ENCODE assay signal across 16 cellular contexts in genomic region chr15:73857193-73857920, GRCh38. TPM values are rescaled to one million over a fixed set of nuclear protein-coding genes. Genes with fewer than 3 reads are reported as not detected.
A peak's percentile ranks its signal among the peaks of the same experiment; 100 is the strongest.
DNase-seq lines count a peak whose midpoint lies in the region; ATAC-seq and TF ChIP-seq lines count a peak whose summit lies in the region.
"Had no signal": no experiment of that assay in that cellular context is flagged by ENCODE, and none has a peak within 500 bp of the region (broad histone marks: within the 10 kb centered on the region; RNA-seq: fewer than 3 reads in every experiment).

No MANE protein-coding gene starts in this region.

- no peak overlapping the region for H3K27ac ChIP-seq in right cardiac atrium (ENCODE audit: low read length)
- H3K27ac ChIP-seq in heart left ventricle, result no peak overlapping the region
- H3K27ac ChIP-seq in RWPE2 (ENCODE audit: poor library complexity, severe bottlenecking), result no peak overlapping the region
- H3K27ac ChIP-seq: A549, HL-60 had no signal

- DNase-seq in right cardiac atrium (no peak), heart left ventricle (no peak), RWPE2 (ENCODE audit: low spot score) (peak; percentile 55), left lobe of liver (ENCODE audit: low spot score) (peak; percentile 35), anterior cingulate cortex (lab: John Stamatoyannopoulos, UW) (no peak)
- DNase-seq: CD4-positive, CD25-positive, alpha-beta regulatory T cell; GF-D8; HCEC 1CT; HFFc6 had no signal

- H3K36me3 ChIP-seq in heart left ventricle (no peaks in the 10 kb centered on the region), RWPE2 (ENCODE audit: low read depth) (no peaks in the 10 kb centered on the region)

- 65% methylated on average over 7 of the region's 7 CpGs for WGBS in right cardiac atrium
- WGBS in heart left ventricle, 4 donors, result 69 to 78% (median 72%) methylated on average over 7 of the region's 7 CpGs

- no peaks in the 10 kb centered on the region for H3K9me3 ChIP-seq in right cardiac atrium (ENCODE audit: control insufficient read depth, low read length)
- H3K9me3 ChIP-seq in heart left ventricle, result no peaks in the 10 kb centered on the region
- H3K9me3 ChIP-seq in RWPE2 (ENCODE audit: severe bottlenecking), result no peaks in the 10 kb centered on the region
- H3K9me3 ChIP-seq: A549 had no signal

- no peak for TF ChIP-seq CTCF in heart left ventricle (IDR thresholded peaks at IDR 0.05)
- no peak for TF ChIP-seq CTCF in RWPE2 (IDR thresholded peaks at IDR 0.05; ENCODE audit: poor library complexity, severe bottlenecking)

- H3K4me1 ChIP-seq in right cardiac atrium (ENCODE audit: control insufficient read depth, insufficient read depth, low read length) (peaks cover 5% of the 10 kb centered on the region), heart left ventricle (peaks cover 0 to 10% (median 0%) of the 10 kb centered on the region in 12 donors), RWPE2 (ENCODE audit: insufficient read depth, poor library complexity, severe bottlenecking) (no peaks in the 10 kb centered on the region)
- H3K4me1 ChIP-seq: A549 had no signal

- intact Hi-C loops in right cardiac atrium (cut with DNase I), result loop anchor here in 1 of 4 donors (10.0 kb wide), 1 partner anchor 103 kb away; the partner anchor contains the start of gene INSYN1
- intact Hi-C loops in heart left ventricle (cut with DNase I), result no loop called here

- H3K4me3 ChIP-seq in right cardiac atrium (ENCODE audit: low read length) (no peak overlapping the region), heart left ventricle (no peak overlapping the region), RWPE2 (ENCODE audit: severe bottlenecking) (no peak overlapping the region)
- H3K4me3 ChIP-seq: A549, GM23338 had no signal

- ATAC-seq in right cardiac atrium (peak; percentile 36 to 43), heart left ventricle (no peak), RWPE2 (ENCODE audit: low read depth) (no peak), left lobe of liver (no peak), HG02973 (IDR thresholded peaks at IDR 0.05; ENCODE audit: unreplicated experiment) (no peak), GM18909 (IDR thresholded peaks at IDR 0.05; ENCODE audit: poor library complexity, unreplicated experiment) (no peak)
- ATAC-seq: A549, GM23338 had no signal

- no peaks in the 10 kb centered on the region for H3K27me3 ChIP-seq in right cardiac atrium (ENCODE audit: control insufficient read depth, insufficient read depth)
- peaks cover 0 to 4% (median 0%) of the 10 kb centered on the region in 9 donors for H3K27me3 ChIP-seq in heart left ventricle
- peaks cover 19% of the 10 kb centered on the region for H3K27me3 ChIP-seq in RWPE2 (ENCODE audit: insufficient read depth, poor library complexity, severe bottlenecking)

- TF ChIP-seq POLR2A in heart left ventricle (IDR thresholded peaks at IDR 0.05), result no peak

RNA-seq across cellular contexts. Expression of gene TBC1D21, which starts 16.0 kb away (rescaled TPM):
- total RNA-seq in right cardiac atrium (not detected), heart left ventricle (not detected), left lobe of liver (not detected)
- polyA plus RNA-seq in right cardiac atrium (not detected), heart left ventricle (not detected)
- total RNA-seq: CD4-positive, CD25-positive, alpha-beta regulatory T cell; GM23338; HFFc6 had no signal
- polyA plus RNA-seq: A549; AG04450; BJ; CD4-positive, CD25-positive, alpha-beta regulatory T cell; GM23338 had no signal

Comparison
In these comparisons a context has a peak if more than half of its experiments do, and no peak if none do; other contexts are left out.
1. ATAC-seq: peak in right cardiac atrium (2 of 2); none in heart left ventricle (0 of 4), RWPE2 (single experiment), left lobe of liver (single experiment), HG02973 (single experiment) and GM18909 (single experiment).
2. DNase-seq: peak in RWPE2 (single experiment) and left lobe of liver (single experiment); none in right cardiac atrium (0 of 3), heart left ventricle (0 of 5) and anterior cingulate cortex (0 of 58).